18 cellular contexts compared by ENCODE assay signal in the genomic region with DNA sequence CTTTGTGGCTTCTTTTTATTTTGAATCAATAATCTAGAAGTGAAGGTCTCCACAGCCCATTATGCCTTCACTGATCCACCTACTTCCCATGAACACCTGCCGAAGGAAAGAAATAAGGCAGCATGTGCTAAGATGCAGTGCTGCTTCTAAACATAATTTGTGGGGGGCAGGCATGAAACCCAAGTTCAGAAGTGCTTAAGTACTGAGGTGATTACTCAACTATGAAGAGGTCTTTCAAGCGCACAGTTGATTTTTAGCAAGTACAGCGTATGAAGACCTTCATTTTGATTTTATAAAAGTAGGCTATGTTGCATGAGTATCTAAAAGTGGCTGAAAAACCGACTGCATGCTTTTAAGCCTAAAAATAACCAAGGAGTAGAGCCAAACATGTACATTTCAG. TPM values are rescaled to one million over a fixed set of nuclear protein-coding genes. Genes with fewer than 3 reads are reported as not detected.
DNase-seq lines count a peak whose midpoint lies in the region; ATAC-seq and TF ChIP-seq lines count a peak whose summit lies in the region.
"Had no signal": no experiment of that assay in that cellular context is flagged by ENCODE, and none has a peak within 500 bp of the region (broad histone marks: within the 10 kb centered on the region; RNA-seq: fewer than 3 reads in every experiment).

No MANE protein-coding gene starts in this region.

- H3K4me3 Mint-ChIP-seq in activated CD8-positive, alpha-beta T cell treated with anti-CD3 and anti-CD28 coated beads for 36 hours = no peak overlapping the region
- H3K4me3 Mint-ChIP-seq in CD4-positive, alpha-beta memory T cell = no peak overlapping the region
- H3K4me3 Mint-ChIP-seq: activated CD4-positive, alpha-beta memory T cell treated with anti-CD3 and anti-CD28 coated beads, Interleukin-2, amount 10 ng/mL, durations not matched to agents 7 days and 5 days; activated naive CD4-positive, alpha-beta T cell treated with anti-CD3 and anti-CD28 coated beads for 36 hours; endodermal cell had no signal

- H3K27ac Mint-ChIP-seq in activated CD8-positive, alpha-beta T cell treated with anti-CD3 and anti-CD28 coated beads for 36 hours = peak overlapping the region; percentile 66
- no peak overlapping the region for H3K27ac Mint-ChIP-seq in CD4-positive, alpha-beta memory T cell
- H3K27ac Mint-ChIP-seq: activated CD4-positive, alpha-beta memory T cell treated with anti-CD3 and anti-CD28 coated beads, Interleukin-2, amount 10 ng/mL, durations not matched to agents 7 days and 5 days; activated naive CD4-positive, alpha-beta T cell treated with anti-CD3 and anti-CD28 coated beads for 36 hours; endodermal cell had no signal

- no peak for TF ChIP-seq CTCF in activated CD8-positive, alpha-beta T cell treated with anti-CD3 and anti-CD28 coated beads for 36 hours (IDR thresholded peaks at IDR 0.05)
- TF ChIP-seq CTCF in ascending aorta (IDR thresholded peaks at IDR 0.05) = no peak

- H3K4me1 Mint-ChIP-seq in activated CD8-positive, alpha-beta T cell treated with anti-CD3 and anti-CD28 coated beads for 36 hours (ENCODE audit: low read depth) = peaks cover 17% of the 10 kb centered on the region
- H3K4me1 Mint-ChIP-seq in CD4-positive, alpha-beta memory T cell = peaks cover 0 to 6% (median 3%) of the 10 kb centered on the region in 4 donors
- H3K4me1 Mint-ChIP-seq: endodermal cell had no signal

- peaks cover 4% of the 10 kb centered on the region for H3K36me3 ChIP-seq in CD4-positive, alpha-beta memory T cell (ENCODE audit: insufficient read depth, low read length)
- H3K36me3 ChIP-seq in ascending aorta = peaks cover 0 to 6% of the 10 kb centered on the region in 2 donors
- H3K36me3 ChIP-seq: thoracic aorta had no signal

- no peak overlapping the region for H3K4me3 ChIP-seq in CD4-positive, alpha-beta memory T cell (ENCODE audit: low read length in 2 of 2)
- H3K4me3 ChIP-seq in ascending aorta = no peak overlapping the region
- H3K4me3 ChIP-seq: gastroesophageal sphincter, K562, mucosa of descending colon, thoracic aorta had no signal

- H3K9me3 Mint-ChIP-seq in activated CD8-positive, alpha-beta T cell treated with anti-CD3 and anti-CD28 coated beads for 36 hours = no peaks in the 10 kb centered on the region
- no peaks in the 10 kb centered on the region for H3K9me3 Mint-ChIP-seq in CD4-positive, alpha-beta memory T cell
- H3K9me3 Mint-ChIP-seq: activated CD4-positive, alpha-beta memory T cell treated with anti-CD3 and anti-CD28 coated beads, Interleukin-2, amount 10 ng/mL, durations not matched to agents 7 days and 5 days; activated naive CD4-positive, alpha-beta T cell treated with anti-CD3 and anti-CD28 coated beads for 36 hours; CD8-positive, alpha-beta memory T cell had no signal

- POLR2A ChIA-PET in activated CD8-positive, alpha-beta T cell treated with anti-CD3 and anti-CD28 coated beads for 36 hours (lab: Charles Lee) = no interaction called here
- POLR2A ChIA-PET in CD4-positive, alpha-beta memory T cell (lab: Charles Lee; ENCODE audit: partially characterized antibody) = no interaction called here

- no peaks in the 10 kb centered on the region for H3K4me1 ChIP-seq in CD4-positive, alpha-beta memory T cell (ENCODE audit: insufficient read depth, low read length)
- no peaks in the 10 kb centered on the region for H3K4me1 ChIP-seq in ascending aorta
- H3K4me1 ChIP-seq: gastroesophageal sphincter had no signal

- no peaks in the 10 kb centered on the region for H3K27me3 Mint-ChIP-seq in activated CD8-positive, alpha-beta T cell treated with anti-CD3 and anti-CD28 coated beads for 36 hours
- H3K27me3 Mint-ChIP-seq in CD4-positive, alpha-beta memory T cell = no peaks in the 10 kb centered on the region
- H3K27me3 Mint-ChIP-seq: activated CD4-positive, alpha-beta memory T cell treated with anti-CD3 and anti-CD28 coated beads, Interleukin-2, amount 10 ng/mL, durations not matched to agents 7 days and 5 days had no signal

- intact Hi-C loops in activated CD8-positive, alpha-beta T cell treated with anti-CD3 and anti-CD28 coated beads for 36 hours (cut with micrococcal nuclease) = no loop called here
- intact Hi-C loops in CD4-positive, alpha-beta memory T cell (cut with micrococcal nuclease) = no loop called here
- intact Hi-C loops in ascending aorta (cut with DNase I) = no loop called here

- CTCF ChIA-PET in activated CD8-positive, alpha-beta T cell treated with anti-CD3 and anti-CD28 coated beads for 36 hours (lab: Charles Lee) = no interaction called here
- CTCF ChIA-PET in CD4-positive, alpha-beta memory T cell (lab: Charles Lee; ENCODE audit: partially characterized antibody) = no interaction called here

- H3K27ac ChIP-seq in CD4-positive, alpha-beta memory T cell (ENCODE audit: low read depth, low read length) = no peak overlapping the region
- no peak overlapping the region for H3K27ac ChIP-seq in ascending aorta
- H3K27ac ChIP-seq: gastroesophageal sphincter, thoracic aorta had no signal

- H3K27me3 ChIP-seq in CD4-positive, alpha-beta memory T cell (ENCODE audit: insufficient read depth, low read length) = no peaks in the 10 kb centered on the region
- H3K27me3 ChIP-seq in ascending aorta = no peaks in the 10 kb centered on the region
- H3K27me3 ChIP-seq: gastroesophageal sphincter had no signal

- DNase-seq in activated CD8-positive, alpha-beta T cell treated with anti-CD3 and anti-CD28 coated beads for 36 hours = no peak
- DNase-seq in CD4-positive, alpha-beta memory T cell = no peak
- DNase-seq in ascending aorta (ENCODE audit: low spot score in 2 of 2) (no peak), NK-92 (lab: John Stamatoyannopoulos, UW; ENCODE audit: unreplicated experiment) (no peak)
- DNase-seq: activated CD4-positive, alpha-beta memory T cell treated with anti-CD3 and anti-CD28 coated beads, Interleukin-2, amount 10 ng/mL, durations not matched to agents 7 days and 5 days; activated naive CD4-positive, alpha-beta T cell treated with anti-CD3 and anti-CD28 coated beads for 36 hours; CD8-positive, alpha-beta memory T cell; endodermal cell; GF-D8; mucosa of descending colon; NCI-H1417; T1000 had no signal

- ATAC-seq in GM18907 (IDR thresholded peaks at IDR 0.05; ENCODE audit: unreplicated experiment) (peak; percentile 61), GM21515 (IDR thresholded peaks at IDR 0.05; ENCODE audit: unreplicated experiment) (peak; percentile 46), HG03064 (IDR thresholded peaks at IDR 0.05; ENCODE audit: low read depth, unreplicated experiment) (peak; percentile 18)
- no peak for ATAC-seq in activated CD8-positive, alpha-beta T cell treated with anti-CD3 and anti-CD28 coated beads for 36 hours
- ATAC-seq: gastroesophageal sphincter, K562, mucosa of descending colon had no signal

- H3K36me3 Mint-ChIP-seq in activated CD8-positive, alpha-beta T cell treated with anti-CD3 and anti-CD28 coated beads for 36 hours (ENCODE audit: low read depth) = peaks cover 27% of the 10 kb centered on the region
- H3K36me3 Mint-ChIP-seq in CD4-positive, alpha-beta memory T cell = peaks cover 36 to 41% of the 10 kb centered on the region in 2 donors

- H3K9me3 ChIP-seq in CD4-positive, alpha-beta memory T cell (ENCODE audit: control insufficient read depth in 1 of 2, low read length in 2 of 2) = no peaks in the 10 kb centered on the region
- no peaks in the 10 kb centered on the region for H3K9me3 ChIP-seq in ascending aorta
- H3K9me3 ChIP-seq: gastroesophageal sphincter, mucosa of descending colon, thoracic aorta had no signal

RNA-seq across cellular contexts. Expression of gene KICS2, which starts 29.5 kb away (rescaled TPM):
- 10 to 100 TPM; 16.6 to 19.7 TPM for total RNA-seq in activated CD8-positive, alpha-beta T cell treated with anti-CD3 and anti-CD28 coated beads for 36 hours
- total RNA-seq in CD4-positive, alpha-beta memory T cell = 10 to 100 TPM; 21.2 to 24.1 TPM
- 10 to 100 TPM in 1 of 2 donors, 1 to 10 TPM in 1; 8.0 to 18.4 TPM for polyA plus RNA-seq in CD4-positive, alpha-beta memory T cell
- total RNA-seq in ascending aorta = 0.75 TPM

Comparison
In these comparisons a context has a peak if more than half of its experiments do, and no peak if none do; other contexts are left out.
1. RNA of gene KICS2, which starts 29.5 kb away (total RNA-seq): 21.2 to 24.1 TPM in CD4-positive, alpha-beta memory T cell and 16.6 to 19.7 TPM in activated CD8-positive, alpha-beta T cell treated with anti-CD3 and anti-CD28 coated beads for 36 hours; 0.75 TPM in ascending aorta (single experiment); every median in the first group is over 10 times any median in the second.